ENCODE assay signal across 10 cellular contexts in genomic region chr2:172196768-172197322, GRCh38.
DNase-seq lines count a peak whose midpoint lies in the region; ATAC-seq lines count a peak whose summit lies in the region.
"Had no signal": no experiment of that assay in that cellular context is flagged by ENCODE, and none has a peak within 500 bp of the region (broad histone marks: within the 10 kb centered on the region; RNA-seq: fewer than 3 reads in every experiment).

No MANE protein-coding gene starts in this region.

- no peaks in the 10 kb centered on the region for H4K20me1 ChIP-seq in Karpas-422 (ENCODE audit: insufficient read depth, low read depth, low read length)

- no peaks in the 10 kb centered on the region for H3K27me3 ChIP-seq in Karpas-422 (ENCODE audit: low read length)

- no peak overlapping the region for H3K9ac ChIP-seq in Karpas-422 (ENCODE audit: low read length)

- peak overlapping the region; percentile 58 for H3K27ac Mint-ChIP-seq in dendritic cell treated with granulocyte-macrophage colony-stimulating factor and Interleukin-4, amounts not matched to agents 40 ng/mL and 50 ng/mL, for 4 days

- H3K4me3 Mint-ChIP-seq in dendritic cell treated with granulocyte-macrophage colony-stimulating factor and Interleukin-4, amounts not matched to agents 40 ng/mL and 50 ng/mL, for 4 days, result peak overlapping the region; percentile 48

- H3K9me3 ChIP-seq in Karpas-422 (ENCODE audit: low read length), result peaks cover 18% of the 10 kb centered on the region

- no peaks in the 10 kb centered on the region for H3K79me2 ChIP-seq in Karpas-422 (ENCODE audit: low read length)

- intact Hi-C loops in dendritic cell treated with granulocyte-macrophage colony-stimulating factor and Interleukin-4, amounts not matched to agents 40 ng/mL and 50 ng/mL, for 4 days (cut with micrococcal nuclease), result no loop called here

- no peaks in the 10 kb centered on the region for H3K27me3 Mint-ChIP-seq in dendritic cell treated with granulocyte-macrophage colony-stimulating factor and Interleukin-4, amounts not matched to agents 40 ng/mL and 50 ng/mL, for 4 days

- H3K4me1 ChIP-seq in Karpas-422 (ENCODE audit: low read length), result no peaks in the 10 kb centered on the region

- H3K27ac ChIP-seq in Karpas-422 (ENCODE audit: low read length), result no peak overlapping the region

- H3K9me3 Mint-ChIP-seq in dendritic cell treated with granulocyte-macrophage colony-stimulating factor and Interleukin-4, amounts not matched to agents 40 ng/mL and 50 ng/mL, for 4 days, result peaks cover 39% of the 10 kb centered on the region

- no peak overlapping the region for H3K4me2 ChIP-seq in Karpas-422 (ENCODE audit: low read depth, low read length, poor library complexity, severe bottlenecking)

- no peaks in the 10 kb centered on the region for H3K36me3 ChIP-seq in Karpas-422 (ENCODE audit: insufficient read depth, low read length)

- no peak for ATAC-seq in GM18907 (IDR thresholded peaks at IDR 0.05; ENCODE audit: unreplicated experiment)
- ATAC-seq in GM21390 (IDR thresholded peaks at IDR 0.05; ENCODE audit: unreplicated experiment), result no peak

- no peak overlapping the region for H3K4me3 ChIP-seq in Karpas-422 (ENCODE audit: low read length)

- no peak overlapping the region for H2AFZ ChIP-seq in Karpas-422 (ENCODE audit: low read length)

- peak; percentile 60 for DNase-seq in GDM1 (lab: John Stamatoyannopoulos, UW)
- DNase-seq in RPMI8226, result peak; percentile 12
- peak; percentile 55 for DNase-seq in stimulated activated CD4-positive, alpha-beta T cell treated with anti-CD3 and anti-CD28 coated beads, Interleukin-1b, Interleukin-23, amount 100 ng/mL, for 48 hours
- no peak for DNase-seq in middle frontal gyrus (ENCODE audit: extremely low spot score, low spot score)
- DNase-seq in Karpas-422, result no peak
- DNase-seq: activated gamma-delta T cell treated with Interleukin-2 at 50 U/mL for 16 hours, NCI-H526 treated with DMSO at 0.1 percent for 48 hours had no signal

- peaks cover 42% of the 10 kb centered on the region for H3K4me1 Mint-ChIP-seq in dendritic cell treated with granulocyte-macrophage colony-stimulating factor and Interleukin-4, amounts not matched to agents 40 ng/mL and 50 ng/mL, for 4 days (ENCODE audit: low read depth)

- no peaks in the 10 kb centered on the region for H3K9me2 ChIP-seq in Karpas-422 (replicated peaks; ENCODE audit: insufficient read depth, low read length)

- H3K36me3 Mint-ChIP-seq in dendritic cell treated with granulocyte-macrophage colony-stimulating factor and Interleukin-4, amounts not matched to agents 40 ng/mL and 50 ng/mL, for 4 days (ENCODE audit: low read depth), result peaks cover 15% of the 10 kb centered on the region

Comparison
In these comparisons a context has a peak if more than half of its experiments do, and no peak if none do; other contexts are left out.
1. DNase-seq: peak in GDM1 (single experiment), RPMI8226 (single experiment) and stimulated activated CD4-positive, alpha-beta T cell treated with anti-CD3 and anti-CD28 coated beads, Interleukin-1b, Interleukin-23, amount 100 ng/mL, for 48 hours (single experiment); none in middle frontal gyrus (single experiment) and Karpas-422 (single experiment).